6 cellular contexts compared by ENCODE assay signal in the genomic region with DNA sequence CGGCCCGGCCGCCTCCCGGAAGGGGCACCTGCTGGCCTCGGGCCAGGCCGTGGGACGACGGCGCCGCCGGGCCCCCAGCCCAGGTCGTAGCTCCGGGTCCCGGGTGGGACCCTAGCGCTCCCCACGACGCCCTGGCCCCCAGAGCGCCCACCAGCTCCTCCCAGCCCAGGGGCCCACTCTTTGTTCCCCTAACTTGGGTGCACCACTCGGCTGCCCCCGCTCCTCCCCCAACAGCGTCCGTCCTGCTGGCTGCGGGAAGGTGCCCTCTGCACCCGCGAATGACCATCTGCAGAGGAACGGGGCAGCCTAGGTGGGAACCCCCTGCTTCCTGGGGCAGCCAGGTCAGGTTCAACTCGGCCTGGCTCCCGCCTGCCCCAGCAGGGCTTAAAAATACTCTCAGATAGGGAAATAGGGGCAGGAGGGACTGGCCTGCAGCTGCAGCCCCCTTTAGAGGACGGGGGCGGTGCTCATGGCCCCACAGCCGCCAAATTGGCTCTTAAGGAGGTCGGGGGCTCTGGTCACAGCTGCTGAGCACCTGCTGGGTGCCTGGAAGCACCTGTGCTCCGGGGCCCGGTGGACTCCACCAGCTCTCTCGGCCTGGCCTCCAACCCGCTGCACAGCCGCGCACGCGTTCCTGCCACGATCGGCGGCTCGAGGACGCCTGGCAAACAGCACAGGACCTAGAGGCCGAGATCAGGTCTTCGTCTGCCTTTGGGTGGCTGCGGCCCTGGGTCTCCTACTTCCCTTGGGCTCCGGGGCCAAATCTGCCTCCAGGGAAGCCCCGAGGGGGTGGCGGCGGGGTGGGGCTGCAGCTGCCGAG. TPM values are rescaled to one million over a fixed set of nuclear protein-coding genes. Genes with fewer than 3 reads are reported as not detected.
DNase-seq lines count a peak whose midpoint lies in the region; ATAC-seq and TF ChIP-seq lines count a peak whose summit lies in the region.

No MANE protein-coding gene starts in this region.

- H3K36me3 Mint-ChIP-seq in brain, result no peaks in the 10 kb centered on the region
- no peaks in the 10 kb centered on the region for H3K36me3 Mint-ChIP-seq in neural progenitor cell

- no peak for TF ChIP-seq CTCF in brain (conservative IDR thresholded peaks at IDR 0.05)
- no peak for TF ChIP-seq CTCF in neural progenitor cell (IDR thresholded peaks at IDR 0.05)

- H4K20me1 ChIP-seq in neural progenitor cell (ENCODE audit: low read depth), result peaks cover 40% of the 10 kb centered on the region

- H3K9ac ChIP-seq in neural progenitor cell, result no peak overlapping the region

- DNase-seq in NCI-H2196 (lab: John Stamatoyannopoulos, UW; ENCODE audit: unreplicated experiment) (peak; percentile 54), NCI-H2196 treated with DMSO at 0.1 percent for 48 hours (lab: John Stamatoyannopoulos, UW; ENCODE audit: unreplicated experiment) (no peak), neural progenitor cell (ENCODE audit: low spot score) (peak; percentile 73)

- H3F3A ChIP-seq in neural progenitor cell (ENCODE audit: low read depth), result peaks cover 68% of the 10 kb centered on the region

- peak overlapping the region; percentile 98 for H3K4me3 ChIP-seq in neural progenitor cell

- no peak overlapping the region for H3K27ac ChIP-seq in neural progenitor cell

- no peak overlapping the region for H2AFZ ChIP-seq in neural progenitor cell (replicated peaks)

- ATAC-seq in HG02678 (IDR thresholded peaks at IDR 0.05; ENCODE audit: unreplicated experiment) (no peak), HG02798 (IDR thresholded peaks at IDR 0.05; ENCODE audit: poor library complexity, unreplicated experiment) (no peak)

- H3K36me3 ChIP-seq in neural progenitor cell, result no peaks in the 10 kb centered on the region

- no peaks in the 10 kb centered on the region for H3K27me3 ChIP-seq in neural progenitor cell

- peak overlapping the region; percentile 62 to 84 (median 74) for H3K4me3 Mint-ChIP-seq in brain
- peak overlapping the region; percentile 83 for H3K4me3 Mint-ChIP-seq in neural progenitor cell

- H3K27ac Mint-ChIP-seq in brain (peak overlapping the region in 4 of 5 experiments; percentile 9 to 89 (median 50)), neural progenitor cell (no peak overlapping the region)

- peaks cover 65% of the 10 kb centered on the region for H3K4me1 ChIP-seq in neural progenitor cell

- H3K27me3 Mint-ChIP-seq in brain (no peaks in the 10 kb centered on the region), neural progenitor cell (ENCODE audit: insufficient read depth, low read depth) (peaks cover 4% of the 10 kb centered on the region)

- H3K79me2 ChIP-seq in neural progenitor cell (ENCODE audit: low read depth), result peaks cover 44% of the 10 kb centered on the region

- H3K4me1 Mint-ChIP-seq in brain (peaks cover 47% of the 10 kb centered on the region), neural progenitor cell (peaks cover 23% of the 10 kb centered on the region)

- H3K9me3 ChIP-seq in neural progenitor cell (ENCODE audit: low read depth), result no peaks in the 10 kb centered on the region

- H3K4me2 ChIP-seq in neural progenitor cell, result peak overlapping the region; percentile 95

- H3K9me3 Mint-ChIP-seq in brain (peaks cover 0 to under 1% (median 0%) of the 10 kb centered on the region in 5 experiments), neural progenitor cell (no peaks in the 10 kb centered on the region)

RNA-seq across cellular contexts. Expression of a gene that starts 0.6 kb away (rescaled TPM):
- 17.5 TPM for polyA plus RNA-seq in brain (ENCODE audit: insufficient read depth, low read depth, low replicate concordance)
- total RNA-seq in neural progenitor cell (ENCODE audit: low replicate concordance), result 12.1 and 63.9 TPM in 2 replicates

RNA-seq across cellular contexts. Expression of a gene that starts 19.2 kb away (rescaled TPM):
- 5,928 TPM for polyA plus RNA-seq in brain (ENCODE audit: insufficient read depth, low read depth, low replicate concordance)
- 1,629 and 1,765 TPM in 2 replicates for total RNA-seq in neural progenitor cell (ENCODE audit: low replicate concordance)

RNA-seq across cellular contexts. Expression of a gene that starts 39.4 kb away (rescaled TPM):
- polyA plus RNA-seq in brain (ENCODE audit: insufficient read depth, low read depth, low replicate concordance), result 12.0 TPM
- total RNA-seq in neural progenitor cell (ENCODE audit: low replicate concordance), result 8.1 and 13.8 TPM in 2 replicates

RNA-seq across cellular contexts. Expression of a gene that starts 59.6 kb away (rescaled TPM):
- polyA plus RNA-seq in brain (ENCODE audit: insufficient read depth, low read depth, low replicate concordance), result 0.92 TPM
- 0.03 TPM in 1 of 2 replicates, not detected in the other for total RNA-seq in neural progenitor cell (ENCODE audit: low replicate concordance)
